ENCODE assay signal across 9 cellular contexts in genomic region chr15:58066042-58066867, GRCh38. TPM values are rescaled to one million over a fixed set of nuclear protein-coding genes. Genes with fewer than 3 reads are reported as not detected.
DNase-seq lines count a peak whose midpoint lies in the region; ATAC-seq, FAIRE-seq and TF ChIP-seq lines count a peak whose summit lies in the region.
"Had no signal": no experiment of that assay in that cellular context is flagged by ENCODE, and none has a peak within 500 bp of the region (broad histone marks: within the 10 kb centered on the region; RNA-seq: fewer than 3 reads in every experiment).

No MANE protein-coding gene starts in this region.

- peak; percentile 44 for ATAC-seq in CD4-positive, alpha-beta T cell (ENCODE audit: poor library complexity)
- peak; percentile 54 for ATAC-seq in HG02870 (IDR thresholded peaks at IDR 0.05; ENCODE audit: unreplicated experiment)

- H3K27ac ChIP-seq in CD4-positive, alpha-beta T cell (ENCODE audit: low read depth, low read length), result no peak overlapping the region
- H3K27ac ChIP-seq in kidney (ENCODE audit: low read depth in 2 of 2, low read length in 2 of 2), result peak overlapping the region; percentile 41 to 77
- peak overlapping the region in 4 of 8 donors; percentile 11 to 78 (median 34) for H3K27ac ChIP-seq in spleen

- FAIRE-seq in kidney (lab: Jason Lieb, UNC) (no peak), RCC 7860 (lab: Jason Lieb, UNC) (no peak)

- no peaks in the 10 kb centered on the region for H3K36me3 ChIP-seq in kidney (ENCODE audit: control insufficient read depth in 1 of 2, insufficient read depth in 2 of 2, low read length in 2 of 2)
- H3K36me3 ChIP-seq in spleen, result no peaks in the 10 kb centered on the region

- intact Hi-C loops in CD4-positive, alpha-beta T cell (cut with DNase I, micrococcal nuclease), result loop anchor here in 1 of 2 experiments (5.0 kb wide), 1 partner anchor 504 kb away; no protein-coding TSS in a partner anchor
- intact Hi-C loops in kidney (cut with DNase I) (loop anchor here (10.0 kb wide), 1 partner anchor 201 kb away; no protein-coding TSS in a partner anchor), spleen (cut with DNase I; ENCODE audit: low total_unique reads) (loop anchor here (10.0 kb wide), 1 partner anchor 311 kb away; no protein-coding TSS in a partner anchor)

- CTCF ChIA-PET in CD4-positive, alpha-beta T cell (lab: Charles Lee), result no interaction called here

- peak in 7 of 10 experiments; percentile 3 to 41 (median 24) for DNase-seq in CD4-positive, alpha-beta T cell
- DNase-seq in T1000 (lab: John Stamatoyannopoulos, UW), result peak; percentile 56
- DNase-seq in cerebellum (ENCODE audit: low spot score), result peak; percentile 8
- DNase-seq in kidney, result peak; percentile 91
- DNase-seq in spleen, result peak; percentile 92
- DNase-seq in NCI-H187 treated with DMSO at 0.1 percent for 48 hours (lab: John Stamatoyannopoulos, UW), result no peak
- no peak for DNase-seq in RCC 7860 (ENCODE audit: low spot score)

- no peak overlapping the region for H3K27ac Mint-ChIP-seq in CD4-positive, alpha-beta T cell

- TF ChIP-seq POLR2A in spleen (IDR thresholded peaks at IDR 0.05), result no peak

- peak overlapping the region in 1 of 2 donors; percentile 48 for H3K9ac ChIP-seq in kidney (ENCODE audit: low read length in 2 of 2)

- 6 to 12% (median 8%) methylated on average over 29 to 59 of the region's 59 CpGs for WGBS in spleen, 5 donors

- peak overlapping the region; percentile 34 to 61 for H3K4me3 ChIP-seq in kidney (ENCODE audit: low read length in 2 of 2)
- peak overlapping the region; percentile 18 to 74 (median 49) for H3K4me3 ChIP-seq in spleen

- peak overlapping the region; percentile 83 for H3K4me3 Mint-ChIP-seq in CD4-positive, alpha-beta T cell

- H3K4me1 ChIP-seq in kidney (ENCODE audit: control insufficient read depth in 1 of 2, insufficient read depth in 1 of 2, low read depth in 1 of 2, low read length in 2 of 2) (peaks cover 0 to 2% of the 10 kb centered on the region in 2 donors), spleen (peaks cover 4 to 23% (median 19%) of the 10 kb centered on the region in 6 donors)

- peaks cover 67% of the 10 kb centered on the region for H3K27me3 Mint-ChIP-seq in CD4-positive, alpha-beta T cell

- peaks cover 57% of the 10 kb centered on the region for H3K27me3 ChIP-seq in CD4-positive, alpha-beta T cell (ENCODE audit: control insufficient read depth, insufficient read depth, low read length)
- H3K27me3 ChIP-seq in spleen (replicated peaks in 1 of 7), result peaks cover 8 to 84% (median 51%) of the 10 kb centered on the region in 7 donors

- no peaks in the 10 kb centered on the region for H3K9me3 ChIP-seq in CD4-positive, alpha-beta T cell (ENCODE audit: control insufficient read depth, low read length)
- no peaks in the 10 kb centered on the region for H3K9me3 ChIP-seq in kidney (ENCODE audit: control insufficient read depth in 1 of 2, low read length in 2 of 2)
- no peaks in the 10 kb centered on the region for H3K9me3 ChIP-seq in spleen

- peak; percentile 58 for TF ChIP-seq CTCF in CD4-positive, alpha-beta T cell (IDR thresholded peaks at IDR 0.05)
- TF ChIP-seq CTCF in kidney (IDR thresholded peaks at IDR 0.05; ENCODE audit: borderline replicate concordance, extremely low read depth, insufficient read depth), result peak; percentile 71
- TF ChIP-seq CTCF in spleen (IDR thresholded peaks at IDR 0.05 in 8 of 11, conservative IDR thresholded peaks at IDR 0.05 in 3 of 11), result peak; percentile 26 to 94 (median 78)

- no peaks in the 10 kb centered on the region for H3K36me3 Mint-ChIP-seq in CD4-positive, alpha-beta T cell (ENCODE audit: low read depth)
- H3K36me3 Mint-ChIP-seq: IgD-negative memory B cell had no signal

- POLR2A ChIA-PET in CD4-positive, alpha-beta T cell (lab: Charles Lee), result no interaction called here

- peaks cover 9% of the 10 kb centered on the region for H3K9me3 Mint-ChIP-seq in CD4-positive, alpha-beta T cell
- H3K9me3 Mint-ChIP-seq: IgD-negative memory B cell had no signal

- H3K4me1 Mint-ChIP-seq in CD4-positive, alpha-beta T cell (ENCODE audit: low read depth), result peaks cover 20% of the 10 kb centered on the region

RNA-seq across cellular contexts. Expression of gene ALDH1A2, which starts 0.7 kb away (rescaled TPM):
- not detected for total RNA-seq in CD4-positive, alpha-beta T cell
- total RNA-seq in cerebellum, result 8.9 TPM
- 113 TPM for total RNA-seq in kidney
- polyA plus RNA-seq in kidney (ENCODE audit: insufficient read depth, low read depth, low replicate concordance), result 24.4 TPM
- total RNA-seq in spleen, result 10 to 100 TPM in 3 of 7 donors, 1 to 10 TPM in 4; 4.3 to 20.3 (median 7.5) TPM
- polyA plus RNA-seq in spleen, result 1 to 10 TPM in 1 of 3 donors, under 1 TPM in 2; 0.26 to 1.3 (median 0.33) TPM
- polyA plus RNA-seq: IgD-negative memory B cell had no signal

Comparison
In these comparisons a context has a peak if more than half of its experiments do, and no peak if none do; other contexts are left out.
1. DNase-seq: peak in CD4-positive, alpha-beta T cell (7 of 10), T1000 (single experiment), cerebellum (single experiment), kidney (single experiment) and spleen (single experiment); none in NCI-H187 treated with DMSO at 0.1 percent for 48 hours (single experiment) and RCC 7860 (single experiment).
2. Peak in every context shown above with its lines, with median percentiles within 50 percentile points of each other: CTCF ChIP-seq.